In genomic region chr11:65373839-65374580, GRCh38 we compare ENCODE assay signal across 16 cellular contexts. TPM values are rescaled to one million over a fixed set of nuclear protein-coding genes. Genes with fewer than 3 reads are reported as not detected.
DNase-seq lines count a peak whose midpoint lies in the region; ATAC-seq, FAIRE-seq and TF ChIP-seq lines count a peak whose summit lies in the region.
"Had no signal": no experiment of that assay in that cellular context is flagged by ENCODE, and none has a peak within 500 bp of the region (broad histone marks: within the 10 kb centered on the region; RNA-seq: fewer than 3 reads in every experiment).

No MANE protein-coding gene starts in this region.

- DNase-seq in activated naive CD8-positive, alpha-beta T cell treated with anti-CD3 and anti-CD28 coated beads for 36 hours: no peak
- no peak for DNase-seq in WTC11 (ENCODE audit: low spot score)
- peak; percentile 27 to 28 for DNase-seq in erythroblast (lab: John Stamatoyannopoulos, UW)
- DNase-seq in small intestine: no peak
- DNase-seq in NCI-H1105 (lab: John Stamatoyannopoulos, UW): no peak
- DNase-seq in aorta: no peak
- DNase-seq: AML-193, Caco-2, KG1, NCI-H1417 treated with DMSO at 0.1 percent for 48 hours, NCI-H2029 had no signal

- no peaks in the 10 kb centered on the region for H3K9me3 Mint-ChIP-seq in activated naive CD8-positive, alpha-beta T cell (ENCODE audit: low read depth)
- H3K9me3 Mint-ChIP-seq in activated naive CD8-positive, alpha-beta T cell treated with anti-CD3 and anti-CD28 coated beads for 36 hours: no peaks in the 10 kb centered on the region
- no peaks in the 10 kb centered on the region for H3K9me3 Mint-ChIP-seq in WTC11

- FAIRE-seq in small intestine (lab: Jason Lieb, UNC): no peak
- FAIRE-seq: GM18507 had no signal

- POLR2A ChIA-PET in WTC11 (lab: Charles Lee): no interaction called here

- CTCF ChIA-PET in WTC11 (lab: Charles Lee): interaction anchor here (0.6 to 1.5 kb wide), 7 partner anchors 40 to 1197 kb away, joined by 3 to 5 read pairs (median 4); no protein-coding TSS in a partner anchor

- H3K4me3 ChIP-seq in small intestine (ENCODE audit: low read depth in 1 of 2, low read length in 2 of 2) (no peak overlapping the region), aorta (ENCODE audit: low read length in 2 of 2) (no peak overlapping the region)
- H3K4me3 ChIP-seq: HAP-1 had no signal

- no peaks in the 10 kb centered on the region for H3K27me3 ChIP-seq in small intestine (ENCODE audit: control insufficient read depth in 2 of 2, insufficient read depth in 2 of 2, low read length in 2 of 2)
- no peaks in the 10 kb centered on the region for H3K27me3 ChIP-seq in aorta (ENCODE audit: control insufficient read depth in 1 of 2, insufficient read depth in 2 of 2, low read length in 1 of 2)

- no peak for TF ChIP-seq CTCF in WTC11 (IDR thresholded peaks at IDR 0.05)

- H3K4me1 Mint-ChIP-seq in activated naive CD8-positive, alpha-beta T cell (ENCODE audit: low read depth): peaks cover 3% of the 10 kb centered on the region
- H3K4me1 Mint-ChIP-seq in activated naive CD8-positive, alpha-beta T cell treated with anti-CD3 and anti-CD28 coated beads for 36 hours: no peaks in the 10 kb centered on the region
- no peaks in the 10 kb centered on the region for H3K4me1 Mint-ChIP-seq in WTC11

- no peak overlapping the region for H3K4me3 Mint-ChIP-seq in activated naive CD8-positive, alpha-beta T cell
- no peak overlapping the region for H3K4me3 Mint-ChIP-seq in activated naive CD8-positive, alpha-beta T cell treated with anti-CD3 and anti-CD28 coated beads for 36 hours
- H3K4me3 Mint-ChIP-seq in WTC11: no peak overlapping the region

- no peak for ATAC-seq in WTC11
- ATAC-seq in aorta (ENCODE audit: low FRiP score): no peak
- ATAC-seq in HG03025 (IDR thresholded peaks at IDR 0.05; ENCODE audit: low FRiP score, unreplicated experiment): no peak
- ATAC-seq: Panc1 had no signal

- H3K4me1 ChIP-seq in small intestine (ENCODE audit: control insufficient read depth in 2 of 2, insufficient read depth in 1 of 2, low read depth in 1 of 2, low read length in 1 of 2) (peaks cover 0 to 3% of the 10 kb centered on the region in 2 donors), aorta (ENCODE audit: control insufficient read depth in 1 of 2, insufficient read depth in 2 of 2, low read length in 2 of 2) (no peaks in the 10 kb centered on the region)
- H3K4me1 ChIP-seq: HAP-1 had no signal

- TF ChIP-seq POLR2A in erythroblast (IDR thresholded peaks at IDR 0.05; ENCODE audit: low read length): no peak

- intact Hi-C loops in aorta (cut with DNase I): no loop called here

- H3K36me3 Mint-ChIP-seq in activated naive CD8-positive, alpha-beta T cell: no peaks in the 10 kb centered on the region
- H3K36me3 Mint-ChIP-seq in activated naive CD8-positive, alpha-beta T cell treated with anti-CD3 and anti-CD28 coated beads for 36 hours: no peaks in the 10 kb centered on the region
- H3K36me3 Mint-ChIP-seq in WTC11: no peaks in the 10 kb centered on the region

- no peaks in the 10 kb centered on the region for H3K27me3 Mint-ChIP-seq in activated naive CD8-positive, alpha-beta T cell
- H3K27me3 Mint-ChIP-seq in activated naive CD8-positive, alpha-beta T cell treated with anti-CD3 and anti-CD28 coated beads for 36 hours: no peaks in the 10 kb centered on the region
- H3K27me3 Mint-ChIP-seq in WTC11 (ENCODE audit: low read depth): no peaks in the 10 kb centered on the region; the same call in 1 of the 2 replicates

- H3K27ac ChIP-seq in small intestine (ENCODE audit: low read depth in 1 of 2, low read length in 1 of 2) (peak overlapping the region; percentile 1 to 12), aorta (ENCODE audit: low read depth in 1 of 2, low read length in 2 of 2) (no peak overlapping the region)

- H3K27ac Mint-ChIP-seq in activated naive CD8-positive, alpha-beta T cell: peak overlapping the region; percentile 48
- H3K27ac Mint-ChIP-seq in activated naive CD8-positive, alpha-beta T cell treated with anti-CD3 and anti-CD28 coated beads for 36 hours: no peak overlapping the region
- no peak overlapping the region for H3K27ac Mint-ChIP-seq in WTC11

- 87 to 90% (median 89%) methylated on average over 14 of the region's 14 CpGs for WGBS in small intestine, 3 donors
- WGBS in aorta, 2 donors: 76 to 77% methylated on average over 14 of the region's 14 CpGs

- H3K9me3 ChIP-seq in small intestine (ENCODE audit: control insufficient read depth, low read depth) (no peaks in the 10 kb centered on the region), aorta (ENCODE audit: control insufficient read depth, low read length) (no peaks in the 10 kb centered on the region)
- H3K9me3 ChIP-seq: Caco-2, HAP-1 had no signal

- H3K36me3 ChIP-seq in small intestine (ENCODE audit: control insufficient read depth in 2 of 2, insufficient read depth in 2 of 2, low read length in 2 of 2) (peaks cover 0 to 1% of the 10 kb centered on the region in 2 donors), aorta (ENCODE audit: control insufficient read depth in 1 of 2, insufficient read depth in 2 of 2, low read length in 1 of 2) (no peaks in the 10 kb centered on the region)
- H3K36me3 ChIP-seq: HAP-1 had no signal

TF ChIP-seq in WTC11, 78 proteins besides CTCF, POLR2A, EP300 and RAD21:
- TF ChIP-seq ZBTB43 (CRISPR knock-in tag; IDR thresholded peaks at IDR 0.05) (no peak), PRRX2 (CRISPR knock-in tag; IDR thresholded peaks at IDR 0.05) (no peak), ZSCAN18 (CRISPR knock-in tag; IDR thresholded peaks at IDR 0.05) (no peak), ZNF317 (CRISPR knock-in tag; IDR thresholded peaks at IDR 0.05; ENCODE audit: borderline replicate concordance, low read depth) (no peak), NR3C1 (CRISPR knock-in tag; conservative IDR thresholded peaks at IDR 0.05; ENCODE audit: low read depth) (no peak), ZNF263 (CRISPR knock-in tag; IDR thresholded peaks at IDR 0.05; ENCODE audit: low read depth) (no peak), GABPB1 (CRISPR knock-in tag; IDR thresholded peaks at IDR 0.05) (0 out of 2 replicates have a peak, but pooled peaks have one; percentile 50), E2F5 (CRISPR knock-in tag; IDR thresholded peaks at IDR 0.05) (no peak)

RNA-seq across cellular contexts. Expression of gene SLC25A45, which starts 8.4 kb away (rescaled TPM):
- 10 to 100 TPM; 15.4 to 15.7 TPM for total RNA-seq in activated naive CD8-positive, alpha-beta T cell treated with anti-CD3 and anti-CD28 coated beads for 36 hours
- total RNA-seq in WTC11 (2021) (1.5 to 2.5 TPM (median 1.7 TPM) in 3 replicates), aorta (10 to 100 TPM in 1 of 2 donors, 1 to 10 TPM in 1; 9.1 to 16.0 TPM)
- polyA plus RNA-seq in small intestine (10 to 100 TPM; 13.9 to 26.2 (median 18.1) TPM), aorta (10 to 100 TPM in 1 of 2 donors, 1 to 10 TPM in 1; 5.6 to 10.7 TPM)

RNA-seq across cellular contexts. Expression of gene FRMD8, which starts 12.4 kb away (rescaled TPM):
- 10 to 100 TPM; 33.1 to 36.3 TPM for total RNA-seq in activated naive CD8-positive, alpha-beta T cell treated with anti-CD3 and anti-CD28 coated beads for 36 hours
- total RNA-seq in WTC11 (2021): 21.5 to 23.7 TPM (median 22.9 TPM) in 3 replicates
- polyA plus RNA-seq in small intestine: 10 to 100 TPM; 24.4 to 31.1 (median 27.7) TPM
- total RNA-seq in aorta: 10 to 100 TPM; 27.8 to 39.5 TPM
- 10 to 100 TPM; 16.8 to 19.2 TPM for polyA plus RNA-seq in aorta

RNA-seq across cellular contexts. Expression of gene TIGD3, which starts 19.5 kb away (rescaled TPM):
- total RNA-seq in activated naive CD8-positive, alpha-beta T cell treated with anti-CD3 and anti-CD28 coated beads for 36 hours: under 1 TPM; 0.49 to 0.54 TPM
- 1.9 to 2.3 TPM (median 2.1 TPM) in 3 replicates for total RNA-seq in WTC11 (2021)
- 1 to 10 TPM; 2.1 to 9.4 (median 5.1) TPM for polyA plus RNA-seq in small intestine
- under 1 TPM in 1 of 2 donors, not detected in 1; 0.16 TPM for total RNA-seq in aorta
- under 1 TPM in 1 of 2 donors, not detected in 1; 0.88 TPM for polyA plus RNA-seq in aorta

RNA-seq across cellular contexts. Expression of gene DPF2, which starts 40.4 kb away (rescaled TPM):
- 10 to 100 TPM; 50.5 to 54.9 TPM for total RNA-seq in activated naive CD8-positive, alpha-beta T cell treated with anti-CD3 and anti-CD28 coated beads for 36 hours
- total RNA-seq in WTC11 (2021) (59.0 to 71.0 TPM (median 66.3 TPM) in 3 replicates), aorta (10 to 100 TPM; 51.3 to 59.6 TPM)
- polyA plus RNA-seq in small intestine (10 to 100 TPM; 12.5 to 22.6 (median 17.6) TPM), aorta (10 to 100 TPM; 16.4 to 41.1 TPM)

RNA-seq across cellular contexts. Expression of gene NEAT1, which starts 48.6 kb away (rescaled TPM):
- total RNA-seq in activated naive CD8-positive, alpha-beta T cell treated with anti-CD3 and anti-CD28 coated beads for 36 hours: 100 to 1,000 TPM; 136 to 155 TPM
- total RNA-seq in WTC11 (2021): 28.7 to 38.1 TPM (median 31.7 TPM) in 3 replicates
- polyA plus RNA-seq in small intestine: 1,000 to 10,000 TPM in 1 of 3 donors, 100 to 1,000 TPM in 2; 256 to 3,420 (median 665) TPM
- total RNA-seq in aorta: 1,000 to 10,000 TPM; 1,566 to 1,734 TPM
- 1,000 to 10,000 TPM in 1 of 2 donors, 100 to 1,000 TPM in 1; 239 to 1,307 TPM for polyA plus RNA-seq in aorta

Comparison
In these comparisons a context has a peak if more than half of its experiments do, and no peak if none do; other contexts are left out.
1. DNase-seq: peak in erythroblast (2 of 2); none in activated naive CD8-positive, alpha-beta T cell treated with anti-CD3 and anti-CD28 coated beads for 36 hours (single experiment), WTC11 (single experiment), small intestine (single experiment), NCI-H1105 (single experiment) and aorta (0 of 2).
2. H3K27ac ChIP-seq: peak in small intestine (2 of 2); none in aorta (0 of 2).